In the genomic region with DNA sequence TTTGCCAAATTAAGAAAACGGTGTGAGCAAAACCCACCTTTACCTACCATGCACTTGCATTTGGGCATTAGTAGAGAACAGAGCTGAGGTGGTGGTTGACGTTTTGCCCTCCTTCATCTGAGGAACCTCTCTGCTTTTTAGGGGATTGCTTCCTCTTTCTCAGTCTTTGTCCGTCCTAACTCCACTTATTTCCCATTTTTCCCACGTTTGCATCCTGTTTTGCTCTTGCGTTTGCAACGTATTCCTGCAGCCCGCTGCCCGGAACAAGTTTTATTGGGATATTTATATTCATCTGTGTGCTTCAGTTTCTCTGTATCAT, we compare ENCODE assay signal across 8 cellular contexts. TPM values are rescaled to one million over a fixed set of nuclear protein-coding genes. Genes with fewer than 3 reads are reported as not detected.
DNase-seq lines count a peak whose midpoint lies in the region; ATAC-seq and TF ChIP-seq lines count a peak whose summit lies in the region.

No MANE protein-coding gene starts in this region.

- 2% methylated on average over 8 of the region's 8 CpGs for WGBS in SK-N-SH (ENCODE audit: low lambda C conversion rate)
- WGBS in psoas muscle, 3 donors, result 2 to 8% (median 5%) methylated on average over 8 of the region's 8 CpGs

- peaks cover 2 to 7% of the 10 kb centered on the region in 2 experiments for H3K36me3 ChIP-seq in SK-N-SH (replicated peaks in 1 of 2; ENCODE audit: control insufficient read depth in 1 of 2, insufficient read depth in 2 of 2, low read length in 1 of 2)
- no peaks in the 10 kb centered on the region for H3K36me3 ChIP-seq in psoas muscle (ENCODE audit: insufficient read depth in 1 of 2, low read depth in 1 of 2)

- no peaks in the 10 kb centered on the region for H3K9me3 ChIP-seq in SK-N-SH
- H3K9me3 ChIP-seq in psoas muscle, result no peaks in the 10 kb centered on the region

- TF ChIP-seq CTCF in SK-N-SH (IDR thresholded peaks at IDR 0.05) (no peak), fibroblast of villous mesenchyme (IDR thresholded peaks at IDR 0.05; ENCODE audit: insufficient read depth, low read depth, low read length) (no peak), psoas muscle (IDR thresholded peaks at IDR 0.05) (no peak)

- H3K79me2 ChIP-seq in SK-N-SH (ENCODE audit: insufficient read depth), result peaks cover 46% of the 10 kb centered on the region

- H4K20me1 ChIP-seq in SK-N-SH (ENCODE audit: insufficient read depth), result peaks cover 39% of the 10 kb centered on the region

- peak; percentile 62 for ATAC-seq in GM19324 (IDR thresholded peaks at IDR 0.05; ENCODE audit: low FRiP score, unreplicated experiment)
- peak; percentile 58 for ATAC-seq in HG02943 (IDR thresholded peaks at IDR 0.05; ENCODE audit: low read depth, unreplicated experiment)
- peak in 2 of 4 donors; percentile 41 to 55 for ATAC-seq in psoas muscle

- H3K27me3 ChIP-seq in SK-N-SH (ENCODE audit: insufficient read depth) (no peaks in the 10 kb centered on the region), psoas muscle (ENCODE audit: insufficient read depth in 3 of 3, low read length in 2 of 3) (no peaks in the 10 kb centered on the region)

- CTCF ChIA-PET in SK-N-SH (lab: Yijun Ruan, JAX), result interaction anchor here (1.4 to 2.1 kb wide), 2 partner anchors 20 to 58 kb away, joined by 6 to 14 read pairs; no protein-coding TSS in a partner anchor

- no peaks in the 10 kb centered on the region for H3K9me2 ChIP-seq in SK-N-SH

- H3K4me1 ChIP-seq in SK-N-SH (ENCODE audit: control insufficient read depth in 1 of 2, insufficient read depth in 2 of 2, low read depth in 1 of 2, low read length in 1 of 2) (peaks cover 0 to 5% of the 10 kb centered on the region in 2 experiments; a peak in 2 of 4 replicates), psoas muscle (peaks cover 29% of the 10 kb centered on the region)

- peak overlapping the region; percentile 90 to 98 for H3K4me3 ChIP-seq in SK-N-SH (ENCODE audit: low read depth in 2 of 2, low read length in 1 of 2)
- H3K4me3 ChIP-seq in fibroblast of villous mesenchyme (ENCODE audit: low read depth, low read length), result peak overlapping the region; percentile 99
- H3K4me3 ChIP-seq in psoas muscle, result peak overlapping the region; percentile 95

- H3K27ac ChIP-seq in SK-N-SH (ENCODE audit: low read depth in 2 of 2, low read length in 1 of 2), result peak overlapping the region; percentile 85 to 91
- H3K27ac ChIP-seq in psoas muscle, result peak overlapping the region; percentile 99

- no peak for DNase-seq in SK-N-SH
- DNase-seq in fibroblast of villous mesenchyme (ENCODE audit: low read depth), result no peak
- no peak for DNase-seq in psoas muscle
- DNase-seq in H4 (ENCODE audit: low spot score), result no peak
- no peak for DNase-seq in NK-92 treated with Interleukin-12 subunit alpha and Interleukin-12 subunit beta, amount 100 ng/mL, for 24 hours (lab: John Stamatoyannopoulos, UW)
- DNase-seq in cerebellar nuclear complex (lab: John Stamatoyannopoulos, UW), result no peak

- no peak for TF ChIP-seq EP300 in SK-N-SH (IDR thresholded peaks at IDR 0.05; ENCODE audit: borderline replicate concordance in 1 of 2, low read depth in 1 of 2, low read length in 1 of 2)

- POLR2A ChIA-PET in SK-N-SH (lab: Yijun Ruan, JAX), result no interaction called here

- peak overlapping the region; percentile 85 for H3K4me2 ChIP-seq in SK-N-SH

- no peaks in the 10 kb centered on the region for H3F3A ChIP-seq in SK-N-SH (replicated peaks; ENCODE audit: insufficient read depth)

- peak overlapping the region; percentile 94 for H2AFZ ChIP-seq in SK-N-SH (ENCODE audit: low read depth)

- intact Hi-C loops in psoas muscle (cut with DNase I), result loop anchor here in 1 of 2 donors (10.0 kb wide), 1 partner anchor 427 kb away; no protein-coding TSS in a partner anchor

- peak overlapping the region; percentile 90 for H3K9ac ChIP-seq in SK-N-SH

- no peak for TF ChIP-seq RAD21 in SK-N-SH (IDR thresholded peaks at IDR 0.05; ENCODE audit: low read length)

TF ChIP-seq in SK-N-SH, 30 proteins besides CTCF, POLR2A, EP300 and RAD21:
- TF ChIP-seq, protein P1, sequence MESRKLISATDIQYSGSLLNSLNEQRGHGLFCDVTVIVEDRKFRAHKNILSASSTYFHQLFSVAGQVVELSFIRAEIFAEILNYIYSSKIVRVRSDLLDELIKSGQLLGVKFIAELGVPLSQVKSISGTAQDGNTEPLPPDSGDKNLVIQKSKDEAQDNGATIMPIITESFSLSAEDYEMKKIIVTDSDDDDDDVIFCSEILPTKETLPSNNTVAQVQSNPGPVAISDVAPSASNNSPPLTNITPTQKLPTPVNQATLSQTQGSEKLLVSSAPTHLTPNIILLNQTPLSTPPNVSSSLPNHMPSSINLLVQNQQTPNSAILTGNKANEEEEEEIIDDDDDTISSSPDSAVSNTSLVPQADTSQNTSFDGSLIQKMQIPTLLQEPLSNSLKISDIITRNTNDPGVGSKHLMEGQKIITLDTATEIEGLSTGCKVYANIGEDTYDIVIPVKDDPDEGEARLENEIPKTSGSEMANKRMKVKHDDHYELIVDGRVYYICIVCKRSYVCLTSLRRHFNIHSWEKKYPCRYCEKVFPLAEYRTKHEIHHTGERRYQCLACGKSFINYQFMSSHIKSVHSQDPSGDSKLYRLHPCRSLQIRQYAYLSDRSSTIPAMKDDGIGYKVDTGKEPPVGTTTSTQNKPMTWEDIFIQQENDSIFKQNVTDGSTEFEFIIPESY (IDR thresholded peaks at IDR 0.05; ENCODE audit: borderline replicate concordance, low read depth), result no peak
- no peak for TF ChIP-seq SIN3A (IDR thresholded peaks at IDR 0.05; ENCODE audit: borderline replicate concordance, low read depth, low read length)
- no peak for TF ChIP-seq GABPA (IDR thresholded peaks at IDR 0.05; ENCODE audit: low read depth)
- TF ChIP-seq JUND (IDR thresholded peaks at IDR 0.05), result no peak

RNA-seq across cellular contexts. Expression of a gene that starts 0.4 kb away (rescaled TPM):
- polyA plus RNA-seq in SK-N-SH (2012; rRNA removed) (55.2 and 93.1 TPM in 2 replicates), psoas muscle (100 to 1,000 TPM in 2 of 3 donors, 10 to 100 TPM in 1; 77.8 to 203 (median 105) TPM)
- polyA plus RNA-seq in SK-N-SH (2012; cell fraction: cytosol; rRNA removed), result 101 and 111 TPM in 2 replicates
- polyA plus RNA-seq in SK-N-SH (2012; cell fraction: nucleus; rRNA removed), result 13.0 and 37.4 TPM in 2 replicates
- total RNA-seq in fibroblast of villous mesenchyme (142 and 246 TPM in 2 replicates), psoas muscle (100 to 1,000 TPM; 140 to 196 (median 178) TPM)
- 52.3 and 65.2 TPM in 2 replicates for total RNA-seq in H4 (2014; rRNA removed; shearing (Covaris generic))
